8 cellular contexts compared by ENCODE assay signal in the genomic region with DNA sequence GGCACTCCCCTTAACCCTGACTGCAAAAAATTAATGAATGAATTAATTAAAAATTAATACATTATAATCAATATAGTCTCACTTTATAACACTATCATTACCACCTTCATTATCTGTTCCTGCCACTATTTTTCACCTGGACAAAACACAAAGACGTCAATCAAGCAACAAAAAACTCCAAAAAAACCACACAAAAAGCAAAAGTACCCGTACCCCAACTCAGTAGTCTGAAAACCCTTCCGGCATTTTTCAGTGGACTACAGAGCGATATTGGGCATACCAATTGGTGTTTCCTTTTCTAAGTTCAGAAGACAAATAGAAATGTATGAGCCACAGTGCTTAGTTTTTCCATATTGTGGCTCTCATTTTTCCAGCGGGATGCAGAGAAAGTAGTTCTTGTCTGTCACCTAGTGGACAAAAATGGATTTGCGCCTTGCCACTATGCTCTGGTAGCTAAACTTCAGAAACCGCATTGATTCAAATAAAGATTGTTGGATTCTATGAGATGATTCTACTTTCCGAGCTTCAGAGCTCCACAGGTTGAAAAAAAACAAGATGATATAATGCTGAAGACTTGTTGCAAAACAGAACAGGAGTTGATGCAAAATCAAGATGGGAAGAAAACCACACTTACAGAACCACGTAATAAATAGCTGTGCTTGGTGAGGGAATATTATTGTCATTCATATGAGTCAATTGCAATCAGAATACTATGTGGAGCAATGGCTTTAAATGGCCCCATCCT. TPM values are rescaled to one million over a fixed set of nuclear protein-coding genes. Genes with fewer than 3 reads are reported as not detected.
DNase-seq lines count a peak whose midpoint lies in the region; ATAC-seq and TF ChIP-seq lines count a peak whose summit lies in the region.

No MANE protein-coding gene starts in this region.

- peak overlapping the region; percentile 22; the same call in 1 of the 2 replicates for H3K4me3 ChIP-seq in GM06990 (replicated peaks; ENCODE audit: low read depth, low read length)

- intact Hi-C loops in activated CD4-positive, alpha-beta T cell treated with anti-CD3 and anti-CD28 coated beads, Interleukin-2, amount 10 ng/mL, durations not matched to agents 24 days and 14 days (cut with micrococcal nuclease): loop anchor here (1.0 to 5.0 kb wide), 8 partner anchors 28 to 630 kb away; a partner anchor contains a TSS

- ATAC-seq in HG03159 (IDR thresholded peaks at IDR 0.05; ENCODE audit: unreplicated experiment) (peak; percentile 61), HG03025 (IDR thresholded peaks at IDR 0.05; ENCODE audit: low FRiP score, unreplicated experiment) (no peak)

- peak overlapping the region; percentile 79 for H3K4me3 Mint-ChIP-seq in activated CD4-positive, alpha-beta T cell treated with anti-CD3 and anti-CD28 coated beads, Interleukin-2, amount 10 ng/mL, durations not matched to agents 24 days and 14 days

- H3K36me3 ChIP-seq in GM06990 (ENCODE audit: control insufficient read depth, insufficient read depth, low read length): no peaks in the 10 kb centered on the region

- no peak for DNase-seq in GM06990 (ENCODE audit: extremely low read depth, insufficient read length)
- peak; percentile 0 for DNase-seq in NCI-H510A (lab: John Stamatoyannopoulos, UW)
- peak; percentile 88 for DNase-seq in activated CD4-positive, alpha-beta T cell treated with anti-CD3 and anti-CD28 coated beads, Interleukin-2, amount 10 ng/mL, durations not matched to agents 24 days and 14 days
- peak; percentile 76 to 86 for DNase-seq in dermis microvascular lymphatic vessel endothelial cell (ENCODE audit: low read depth in 2 of 2)
- DNase-seq in medulla oblongata (ENCODE audit: extremely low spot score): peak; percentile 87
- peak; percentile 23 to 29 for DNase-seq in stimulated activated CD8-positive, alpha-beta memory T cell treated with anti-CD3 and anti-CD28 coated beads, Interleukin-2, amount 100 ng/mL, for 48 hours (ENCODE audit: low read depth in 2 of 2)

- H3K36me3 Mint-ChIP-seq in activated CD4-positive, alpha-beta T cell treated with anti-CD3 and anti-CD28 coated beads, Interleukin-2, amount 10 ng/mL, durations not matched to agents 24 days and 14 days (ENCODE audit: low read depth): no peaks in the 10 kb centered on the region

- peak overlapping the region; percentile 45 for H3K27ac Mint-ChIP-seq in activated CD4-positive, alpha-beta T cell treated with anti-CD3 and anti-CD28 coated beads, Interleukin-2, amount 10 ng/mL, durations not matched to agents 24 days and 14 days

- H3K27me3 ChIP-seq in GM06990 (replicated peaks; ENCODE audit: control insufficient read depth, insufficient read depth, low read length): no peaks in the 10 kb centered on the region; the same call in 1 of the 2 replicates

- peaks cover 19% of the 10 kb centered on the region for H3K4me1 Mint-ChIP-seq in activated CD4-positive, alpha-beta T cell treated with anti-CD3 and anti-CD28 coated beads, Interleukin-2, amount 10 ng/mL, durations not matched to agents 24 days and 14 days

- peaks cover 11% of the 10 kb centered on the region for H3K27me3 Mint-ChIP-seq in activated CD4-positive, alpha-beta T cell treated with anti-CD3 and anti-CD28 coated beads, Interleukin-2, amount 10 ng/mL, durations not matched to agents 24 days and 14 days

- no peaks in the 10 kb centered on the region for H3K9me3 Mint-ChIP-seq in activated CD4-positive, alpha-beta T cell treated with anti-CD3 and anti-CD28 coated beads, Interleukin-2, amount 10 ng/mL, durations not matched to agents 24 days and 14 days

- peak; percentile 96 for TF ChIP-seq CTCF in GM06990 (IDR thresholded peaks at IDR 0.05; ENCODE audit: insufficient read depth, low read length, poor library complexity, severe bottlenecking)

RNA-seq across cellular contexts. Expression of a gene that starts 50.6 kb away (rescaled TPM):
- total RNA-seq in activated CD4-positive, alpha-beta T cell treated with anti-CD3 and anti-CD28 coated beads, Interleukin-2, amount 10 ng/mL, durations not matched to agents 24 days and 14 days: 50.5 and 57.5 TPM in 2 replicates
- total RNA-seq in dermis microvascular lymphatic vessel endothelial cell: 1,069 and 1,162 TPM in 2 replicates

Comparison
In these comparisons a context has a peak if more than half of its experiments do, and no peak if none do; other contexts are left out.
1. RNA of a gene that starts 50.6 kb away (total RNA-seq): 1,069 to 1,162 TPM in dermis microvascular lymphatic vessel endothelial cell; 50.5 to 57.5 TPM in activated CD4-positive, alpha-beta T cell treated with anti-CD3 and anti-CD28 coated beads, Interleukin-2, amount 10 ng/mL, durations not matched to agents 24 days and 14 days; every median in the first group is over 10 times any median in the second.